16 cellular contexts compared by ENCODE assay signal in the genomic region with DNA sequence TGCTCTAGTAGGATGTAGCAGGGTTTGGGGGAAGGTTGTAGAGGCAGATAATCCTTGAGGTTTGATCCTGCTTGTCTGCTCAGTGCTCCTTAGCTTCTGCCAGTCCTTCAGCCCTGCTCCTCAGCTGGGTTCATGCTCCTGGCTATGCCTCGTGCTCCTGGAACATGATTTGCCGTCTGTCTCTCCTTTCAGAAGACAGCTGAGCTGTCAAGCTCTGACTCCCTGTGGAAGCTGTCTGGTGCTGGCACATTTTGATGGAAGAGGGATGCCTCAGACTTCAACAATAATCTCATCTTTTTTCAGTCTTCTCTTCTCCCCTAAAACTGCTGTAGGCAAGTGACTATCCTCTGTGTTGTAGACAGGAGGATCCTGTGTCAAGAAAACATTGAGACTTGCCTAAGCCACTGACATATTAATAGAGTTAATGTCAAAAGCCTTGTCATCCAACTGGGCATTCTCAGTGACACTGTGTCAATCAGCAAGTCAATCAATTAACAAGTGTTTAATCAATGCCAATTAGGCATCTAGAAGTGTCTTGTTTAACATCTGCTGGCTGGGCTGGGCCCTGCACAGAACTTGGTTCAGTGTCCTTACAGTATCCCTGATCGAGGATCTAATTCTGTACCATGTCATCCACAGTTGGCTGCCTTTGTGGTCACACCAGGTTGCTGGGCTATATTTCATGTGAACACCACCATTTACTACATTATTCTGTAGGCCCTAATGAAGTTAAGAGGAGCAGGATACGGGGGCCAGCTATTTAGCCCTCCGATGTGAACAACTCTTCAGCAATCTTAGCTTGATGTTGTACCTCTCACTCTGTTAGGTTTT.
DNase-seq lines count a peak whose midpoint lies in the region; FAIRE-seq and TF ChIP-seq lines count a peak whose summit lies in the region.
"Had no signal": no experiment of that assay in that cellular context is flagged by ENCODE, and none has a peak within 500 bp of the region (broad histone marks: within the 10 kb centered on the region; RNA-seq: fewer than 3 reads in every experiment).

No MANE protein-coding gene starts in this region.

- H3K27ac ChIP-seq in left ventricle myocardium inferior (replicated peaks): peak overlapping the region; percentile 65
- peak overlapping the region; percentile 35 for H3K27ac ChIP-seq in rectal smooth muscle tissue (ENCODE audit: low read depth, low read length)
- H3K27ac ChIP-seq in transverse colon: peak overlapping the region; percentile 82 to 87 (median 84)
- H3K27ac ChIP-seq: PC-9 had no signal

- intact Hi-C loops in left ventricle myocardium inferior (cut with micrococcal nuclease) (no loop called here), transverse colon (cut with DNase I; ENCODE audit: low total_unique reads) (loop anchor here (10.0 kb wide), 1 partner anchor 229 kb away; the partner anchor contains the start of gene USP53)

- H3K4me3 ChIP-seq in bronchial epithelial cell (ENCODE audit: low read depth, low read length) (no peak overlapping the region), left ventricle myocardium inferior (no peak overlapping the region), rectal smooth muscle tissue (ENCODE audit: low read length) (no peak overlapping the region), transverse colon (no peak overlapping the region)
- H3K4me3 ChIP-seq: PC-9 had no signal

- no peak for TF ChIP-seq CTCF in bronchial epithelial cell (IDR thresholded peaks at IDR 0.05; ENCODE audit: insufficient read depth, low read length, severe bottlenecking)
- no peak for TF ChIP-seq CTCF in left ventricle myocardium inferior (IDR thresholded peaks at IDR 0.05; ENCODE audit: borderline replicate concordance)
- TF ChIP-seq CTCF in transverse colon (IDR thresholded peaks at IDR 0.05): no peak

- 86% methylated on average over 5 of the region's 5 CpGs; no CpG with 5 or more reads in 1 of the 2 donors for WGBS in transverse colon (ENCODE audit: low coverage in 1 of 2), 2 donors

- TF ChIP-seq POLR2A in transverse colon (IDR thresholded peaks at IDR 0.05): no peak

- DNase-seq in bronchial epithelial cell (ENCODE audit: low read depth) (no peak), left ventricle myocardium inferior (no peak), transverse colon (no peak), GM19239 (ENCODE audit: insufficient read length, low spot score) (no peak), AML-193 (lab: John Stamatoyannopoulos, UW) (no peak), T-helper 9 cell (no peak)
- no peak for DNase-seq in central memory CD4-positive, alpha-beta T cell
- DNase-seq: Calu3; CD4-positive, alpha-beta T cell; GOT3; NCI-H1048; NCI-H2107; NCI-H2227 treated with DMSO at 0.1 percent for 48 hours; NCI-H524; PC-9 had no signal

- H3K36me3 ChIP-seq in bronchial epithelial cell (ENCODE audit: control insufficient read depth, insufficient read depth, low read length) (no peaks in the 10 kb centered on the region), left ventricle myocardium inferior (no peaks in the 10 kb centered on the region), rectal smooth muscle tissue (ENCODE audit: control insufficient read depth, insufficient read depth, low read length) (no peaks in the 10 kb centered on the region), transverse colon (no peaks in the 10 kb centered on the region)

- H3K27me3 ChIP-seq in bronchial epithelial cell (ENCODE audit: control insufficient read depth, insufficient read depth, low read length): no peaks in the 10 kb centered on the region
- no peaks in the 10 kb centered on the region for H3K27me3 ChIP-seq in left ventricle myocardium inferior (ENCODE audit: low read depth)
- H3K27me3 ChIP-seq in rectal smooth muscle tissue (ENCODE audit: control insufficient read depth, insufficient read depth, low read length): no peaks in the 10 kb centered on the region
- no peaks in the 10 kb centered on the region for H3K27me3 ChIP-seq in transverse colon

- H3K9ac ChIP-seq in rectal smooth muscle tissue (ENCODE audit: low read length): no peak overlapping the region

- no peak for TF ChIP-seq EP300 in transverse colon (IDR thresholded peaks at IDR 0.05; ENCODE audit: low read depth)

- FAIRE-seq in bronchial epithelial cell (lab: Jason Lieb, UNC): peak; percentile 76
- FAIRE-seq in GM19239 (lab: Jason Lieb, UNC): no peak

- H3K9me3 ChIP-seq in left ventricle myocardium inferior (replicated peaks) (no peaks in the 10 kb centered on the region), transverse colon (no peaks in the 10 kb centered on the region)

- in situ Hi-C loops in transverse colon (cut with MboI; ENCODE audit: low pct_ligation_motif_present in 1 of 4, low pct_unique_long_range_greater_than_20kb in 1 of 4, low sequenced_read_pairs in 3 of 4): loop anchor here (10.0 to 25.0 kb wide), 3 partner anchors 223 to 502 kb away; no protein-coding TSS in a partner anchor

- H3K4me1 ChIP-seq in left ventricle myocardium inferior: peaks cover 100% of the 10 kb centered on the region
- H3K4me1 ChIP-seq in rectal smooth muscle tissue (ENCODE audit: control insufficient read depth, insufficient read depth, low read length): peaks cover 70% of the 10 kb centered on the region
- H3K4me1 ChIP-seq in transverse colon: peaks cover 10 to 36% (median 20%) of the 10 kb centered on the region in 4 donors
